Comparison of ENCODE assay signal across 8 cellular contexts in genomic region chr6:106084973-106085686, GRCh38. TPM values are rescaled to one million over a fixed set of nuclear protein-coding genes. Genes with fewer than 3 reads are reported as not detected.
DNase-seq lines count a peak whose midpoint lies in the region; ATAC-seq and TF ChIP-seq lines count a peak whose summit lies in the region.

No MANE protein-coding gene starts in this region.

- H3K4me3 ChIP-seq in A673 (ENCODE audit: low read depth, low read length, poor library complexity, severe bottlenecking): peak overlapping the region; percentile 49
- H3K4me3 ChIP-seq in adipocyte (ENCODE audit: low read length): peak overlapping the region; percentile 87

- H3K4me1 ChIP-seq in A673 (ENCODE audit: insufficient read depth, low read length, poor library complexity, severe bottlenecking) (peaks cover 14% of the 10 kb centered on the region), adipocyte (ENCODE audit: control insufficient read depth, insufficient read depth, low read length) (peaks cover 40% of the 10 kb centered on the region)

- no peak overlapping the region for H3K27ac ChIP-seq in A673 (ENCODE audit: low read depth, low read length, poor library complexity, severe bottlenecking)

- H3K36me3 ChIP-seq in A673 (ENCODE audit: insufficient read depth, low read length, poor library complexity, severe bottlenecking) (no peaks in the 10 kb centered on the region), adipocyte (ENCODE audit: control insufficient read depth, insufficient read depth, low read length, severe bottlenecking) (no peaks in the 10 kb centered on the region)

- H3K9ac ChIP-seq in adipocyte (ENCODE audit: low read length): peak overlapping the region; percentile 71

- CTCF ChIA-PET in A673 (lab: Charles Lee): no interaction called here

- ATAC-seq in GM21825 (IDR thresholded peaks at IDR 0.05; ENCODE audit: unreplicated experiment): no peak

- no peak for TF ChIP-seq CTCF in A673 (conservative IDR thresholded peaks at IDR 0.05; ENCODE audit: low read depth, low read length)

- intact Hi-C loops in A673 (cut with micrococcal nuclease; ENCODE audit: unreplicated experiment): loop anchor here (5.0 to 10.0 kb wide), 2 partner anchors 220 to 353 kb away; no protein-coding TSS in a partner anchor

- no TSS peak for BruUV-seq in A673 (replicated peaks; lab: Mats Ljungman, UMichigan)

- peaks cover 15% of the 10 kb centered on the region for H3K27me3 ChIP-seq in A673 (replicated peaks; ENCODE audit: insufficient read depth, low read depth, low read length, poor library complexity)
- H3K27me3 ChIP-seq in adipocyte (replicated peaks; ENCODE audit: control insufficient read depth, insufficient read depth, low read length): no peaks in the 10 kb centered on the region

- H3K9me3 ChIP-seq in A673 (ENCODE audit: low read depth, low read length, poor library complexity, severe bottlenecking) (no peaks in the 10 kb centered on the region), adipocyte (ENCODE audit: control insufficient read depth, low read length) (no peaks in the 10 kb centered on the region)

- POLR2A ChIA-PET in A673 (lab: Charles Lee; ENCODE audit: low non-redundant PET): no interaction called here

- DNase-seq in A673 (ENCODE audit: low spot score): no peak
- DNase-seq in HCEC 1CT: peak; percentile 77
- peak; percentile 75 for DNase-seq in adipocyte (ENCODE audit: low read depth)
- DNase-seq in kidney tubule cell (ENCODE audit: low spot score): peak; percentile 29
- DNase-seq in DMS153 (lab: John Stamatoyannopoulos, UW): no peak
- DNase-seq in middle frontal gyrus (ENCODE audit: extremely low spot score, low spot score): no peak
- no peak for DNase-seq in NK-92 treated with Interleukin-12 subunit alpha and Interleukin-12 subunit beta, amount 100 ng/mL, for 24 hours (lab: John Stamatoyannopoulos, UW)

RNA-seq across cellular contexts. Expression of gene PRDM1, which starts 1.0 kb away (rescaled TPM):
- not detected in 2 replicates for total RNA-seq in A673 (2021)

Comparison
In these comparisons a context has a peak if more than half of its experiments do, and no peak if none do; other contexts are left out.
1. DNase-seq: peak in HCEC 1CT (single experiment), adipocyte (single experiment) and kidney tubule cell (single experiment); none in A673 (single experiment), DMS153 (single experiment), middle frontal gyrus (single experiment) and NK-92 treated with Interleukin-12 subunit alpha and Interleukin-12 subunit beta, amount 100 ng/mL, for 24 hours (single experiment).